ENCODE assay signal across 19 cellular contexts in the genomic region with DNA sequence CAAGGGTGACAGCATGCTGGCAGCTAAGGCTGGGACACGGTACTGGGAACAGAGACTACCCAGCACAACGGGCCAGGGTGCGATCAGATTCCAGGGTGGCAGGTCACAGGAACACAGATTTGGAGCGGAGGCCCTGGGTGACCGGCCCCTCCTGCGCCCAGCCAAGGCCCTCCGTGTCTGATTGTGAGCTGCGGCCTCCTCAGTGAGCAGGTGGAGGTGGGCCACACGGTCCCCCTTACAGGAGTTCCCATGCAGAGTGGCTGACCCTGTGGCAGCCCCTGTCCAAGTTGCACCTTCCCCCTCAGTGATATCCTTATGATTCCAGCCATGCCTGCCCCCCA. TPM values are rescaled to one million over a fixed set of nuclear protein-coding genes. Genes with fewer than 3 reads are reported as not detected.
DNase-seq lines count a peak whose midpoint lies in the region; ATAC-seq, FAIRE-seq and TF ChIP-seq lines count a peak whose summit lies in the region.
"Had no signal": no experiment of that assay in that cellular context is flagged by ENCODE, and none has a peak within 500 bp of the region (broad histone marks: within the 10 kb centered on the region; RNA-seq: fewer than 3 reads in every experiment).

No MANE protein-coding gene starts in this region.

- H3F3A ChIP-seq in PC-3 (ENCODE audit: low read length, unreplicated experiment) (no peaks in the 10 kb centered on the region), neural progenitor cell (ENCODE audit: low read depth) (no peaks in the 10 kb centered on the region)

- ATAC-seq in PC-3 (no peak), HG03135 (IDR thresholded peaks at IDR 0.05; ENCODE audit: unreplicated experiment) (no peak)

- H3K9ac ChIP-seq in PC-3 (ENCODE audit: low read length) = no peak overlapping the region
- H3K9ac ChIP-seq in neural progenitor cell = no peak overlapping the region

- no peak overlapping the region for H3K4me3 Mint-ChIP-seq in neural progenitor cell
- H3K4me3 Mint-ChIP-seq: CD4-positive, alpha-beta T cell; HFFc6 had no signal

- H3K4me3 ChIP-seq in PC-3 (ENCODE audit: low read length) (no peak overlapping the region), neural progenitor cell (no peak overlapping the region), urinary bladder (ENCODE audit: low read depth, low read length) (no peak overlapping the region)

- intact Hi-C loops in PC-3 (cut with micrococcal nuclease) = no loop called here

- DNase-seq in PC-3 (no peak), epithelial cell of prostate (ENCODE audit: low read depth, low spot score) (no peak), neural progenitor cell (ENCODE audit: low spot score) (no peak), NCI-H1930 (lab: John Stamatoyannopoulos, UW) (no peak), RCC 7860 (ENCODE audit: low spot score) (no peak)
- DNase-seq: ACHN; BE2C; C1 segment of cervical spinal cord; CD4-positive, alpha-beta T cell; GDM1; GOT3; H7; HFFc6 had no signal

- no peaks in the 10 kb centered on the region for H3K36me3 ChIP-seq in PC-3 (ENCODE audit: low read depth, low read length)
- no peaks in the 10 kb centered on the region for H3K36me3 ChIP-seq in neural progenitor cell
- H3K36me3 ChIP-seq in urinary bladder (ENCODE audit: insufficient read depth) = no peaks in the 10 kb centered on the region
- H3K36me3 ChIP-seq: BE2C had no signal

- H3K27me3 Mint-ChIP-seq in neural progenitor cell (ENCODE audit: insufficient read depth, low read depth) = peaks cover 11% of the 10 kb centered on the region
- H3K27me3 Mint-ChIP-seq: CD4-positive, alpha-beta T cell had no signal

- H3K9me3 Mint-ChIP-seq in neural progenitor cell = no peaks in the 10 kb centered on the region
- H3K9me3 Mint-ChIP-seq: CD4-positive, alpha-beta T cell; HFFc6 had no signal

- TF ChIP-seq CTCF in PC-3 (conservative IDR thresholded peaks at IDR 0.05; ENCODE audit: low read depth, low read length) (no peak), neural progenitor cell (IDR thresholded peaks at IDR 0.05) (no peak)

- H3K9me3 ChIP-seq in PC-3 (ENCODE audit: low read length) (no peaks in the 10 kb centered on the region), neural progenitor cell (ENCODE audit: low read depth) (no peaks in the 10 kb centered on the region)
- H3K9me3 ChIP-seq: BE2C, Caco-2 had no signal

- no peaks in the 10 kb centered on the region for H3K79me2 ChIP-seq in PC-3 (ENCODE audit: low read length)
- no peaks in the 10 kb centered on the region for H3K79me2 ChIP-seq in neural progenitor cell (ENCODE audit: low read depth)

- H3K27me3 ChIP-seq in PC-3 (ENCODE audit: low read length) (no peaks in the 10 kb centered on the region), neural progenitor cell (no peaks in the 10 kb centered on the region)
- H3K27me3 ChIP-seq: BE2C had no signal

- H3K4me2 ChIP-seq in PC-3 (ENCODE audit: low read length) (no peak overlapping the region), neural progenitor cell (no peak overlapping the region)

- peak overlapping the region; percentile 78 for H3K27ac Mint-ChIP-seq in neural progenitor cell
- H3K27ac Mint-ChIP-seq: CD4-positive, alpha-beta T cell; HFFc6 had no signal

- WGBS in urinary bladder = 84% methylated on average over 9 of the region's 9 CpGs

- H2AFZ ChIP-seq in PC-3 (ENCODE audit: low read length) (no peak overlapping the region), neural progenitor cell (replicated peaks) (no peak overlapping the region)

- no peaks in the 10 kb centered on the region for H3K36me3 Mint-ChIP-seq in neural progenitor cell

- CTCF ChIA-PET in PC-3 (lab: Charles Lee) = no interaction called here

- H3K4me1 Mint-ChIP-seq in neural progenitor cell = peaks cover 3% of the 10 kb centered on the region

- POLR2A ChIA-PET in PC-3 (lab: Charles Lee; ENCODE audit: unreplicated experiment) = no interaction called here

- no peak for FAIRE-seq in RCC 7860 (lab: Jason Lieb, UNC)
- FAIRE-seq: A204.1, D721Med, HTR-8/SVneo had no signal

- no peaks in the 10 kb centered on the region for H4K20me1 ChIP-seq in PC-3 (ENCODE audit: low read length)
- no peaks in the 10 kb centered on the region for H4K20me1 ChIP-seq in neural progenitor cell (ENCODE audit: low read depth)

- peak overlapping the region; percentile 29 for H3K27ac ChIP-seq in PC-3 (ENCODE audit: low read length)
- H3K27ac ChIP-seq in epithelial cell of prostate = peak overlapping the region; percentile 45
- no peak overlapping the region for H3K27ac ChIP-seq in neural progenitor cell
- H3K27ac ChIP-seq in urinary bladder (ENCODE audit: low read depth) = peak overlapping the region; percentile 65

- H3K4me1 ChIP-seq in PC-3 (ENCODE audit: insufficient read depth, low read length) = peaks cover 23% of the 10 kb centered on the region
- H3K4me1 ChIP-seq in neural progenitor cell = no peaks in the 10 kb centered on the region
- no peaks in the 10 kb centered on the region for H3K4me1 ChIP-seq in urinary bladder (ENCODE audit: insufficient read depth)
- H3K4me1 ChIP-seq: BE2C had no signal

- H3K9me2 ChIP-seq in PC-3 (replicated peaks; ENCODE audit: low read length) = no peaks in the 10 kb centered on the region

- BruUV-seq in PC-3 (replicated peaks; lab: Mats Ljungman, UMichigan) = no TSS peak

RNA-seq across cellular contexts. Expression of a gene that starts 28.9 kb away (rescaled TPM):
- total RNA-seq in PC-3 (2014; rRNA removed) (66.3 and 69.2 TPM in 2 replicates), neural progenitor cell (ENCODE audit: low replicate concordance) (50.7 and 70.5 TPM in 2 replicates), urinary bladder (33.5 TPM)
- polyA plus RNA-seq in urinary bladder = 49.5 TPM
